Comparison of ENCODE assay signal across 1 cellular context in the genomic region with DNA sequence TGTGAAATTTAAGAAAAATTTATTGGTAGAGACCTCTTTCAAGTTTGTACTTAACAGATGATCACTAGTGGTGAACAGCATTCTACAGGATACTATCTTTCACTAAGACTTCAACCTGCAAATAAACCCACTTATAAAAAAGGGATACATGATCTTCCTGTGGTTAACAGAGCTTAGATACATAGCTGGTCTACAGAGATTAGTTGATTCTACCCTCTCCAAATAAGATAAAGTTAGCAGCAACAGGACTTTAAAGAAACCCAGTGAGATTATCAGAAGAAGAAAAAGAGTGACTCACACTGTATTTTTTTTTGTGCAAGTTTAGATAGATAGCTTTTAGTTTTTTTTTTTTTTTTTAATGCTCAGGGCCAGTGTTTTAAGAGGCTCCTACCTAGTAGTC.
A peak's percentile ranks its signal among the peaks of the same experiment; 100 is the strongest.
TF ChIP-seq lines count a peak whose summit lies in the region.

No MANE protein-coding gene starts in this region.

TF ChIP-seq in HEK293, 187 proteins besides CTCF, POLR2A, EP300 and RAD21:
- TF ChIP-seq KLF7 (tag by site-specific recombination; IDR thresholded peaks at IDR 0.05; ENCODE audit: borderline replicate concordance) (no peak), ZXDB (tag by site-specific recombination; IDR thresholded peaks at IDR 0.05) (0 out of 2 replicates have a peak, but pooled peaks have one; percentile 27), ZNF24 (tag by site-specific recombination; IDR thresholded peaks at IDR 0.05) (no peak), ZNF654 (tag by site-specific recombination; IDR thresholded peaks at IDR 0.05; ENCODE audit: low read depth) (no peak), MEIS1 (CRISPR knock-in tag; IDR thresholded peaks at IDR 0.05; ENCODE audit: borderline replicate concordance) (no peak), ZNF596 (tag by site-specific recombination; IDR thresholded peaks at IDR 0.05) (no peak), ZBTB20 (tag by site-specific recombination; IDR thresholded peaks at IDR 0.05) (no peak), ZNF416 (tag by site-specific recombination; IDR thresholded peaks at IDR 0.05) (no peak), ZNF785 (tag by site-specific recombination; IDR thresholded peaks at IDR 0.05) (no peak), PRDM1 (tag by site-specific recombination; IDR thresholded peaks at IDR 0.05) (no peak), ZBTB21 (tag by site-specific recombination; IDR thresholded peaks at IDR 0.05) (no peak), ZNF274 (IDR thresholded peaks at IDR 0.05; ENCODE audit: low read length) (no peak), ZNF274 (tag by site-specific recombination; IDR thresholded peaks at IDR 0.05; ENCODE audit: borderline replicate concordance) (no peak), KLF1 (tag by site-specific recombination; IDR thresholded peaks at IDR 0.05) (no peak)
- TF ChIP-seq, protein P1, sequence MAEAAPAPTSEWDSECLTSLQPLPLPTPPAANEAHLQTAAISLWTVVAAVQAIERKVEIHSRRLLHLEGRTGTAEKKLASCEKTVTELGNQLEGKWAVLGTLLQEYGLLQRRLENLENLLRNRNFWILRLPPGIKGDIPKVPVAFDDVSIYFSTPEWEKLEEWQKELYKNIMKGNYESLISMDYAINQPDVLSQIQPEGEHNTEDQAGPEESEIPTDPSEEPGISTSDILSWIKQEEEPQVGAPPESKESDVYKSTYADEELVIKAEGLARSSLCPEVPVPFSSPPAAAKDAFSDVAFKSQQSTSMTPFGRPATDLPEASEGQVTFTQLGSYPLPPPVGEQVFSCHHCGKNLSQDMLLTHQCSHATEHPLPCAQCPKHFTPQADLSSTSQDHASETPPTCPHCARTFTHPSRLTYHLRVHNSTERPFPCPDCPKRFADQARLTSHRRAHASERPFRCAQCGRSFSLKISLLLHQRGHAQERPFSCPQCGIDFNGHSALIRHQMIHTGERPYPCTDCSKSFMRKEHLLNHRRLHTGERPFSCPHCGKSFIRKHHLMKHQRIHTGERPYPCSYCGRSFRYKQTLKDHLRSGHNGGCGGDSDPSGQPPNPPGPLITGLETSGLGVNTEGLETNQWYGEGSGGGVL (tag by site-specific recombination; IDR thresholded peaks at IDR 0.05): no peak
- TF ChIP-seq, protein P2, sequence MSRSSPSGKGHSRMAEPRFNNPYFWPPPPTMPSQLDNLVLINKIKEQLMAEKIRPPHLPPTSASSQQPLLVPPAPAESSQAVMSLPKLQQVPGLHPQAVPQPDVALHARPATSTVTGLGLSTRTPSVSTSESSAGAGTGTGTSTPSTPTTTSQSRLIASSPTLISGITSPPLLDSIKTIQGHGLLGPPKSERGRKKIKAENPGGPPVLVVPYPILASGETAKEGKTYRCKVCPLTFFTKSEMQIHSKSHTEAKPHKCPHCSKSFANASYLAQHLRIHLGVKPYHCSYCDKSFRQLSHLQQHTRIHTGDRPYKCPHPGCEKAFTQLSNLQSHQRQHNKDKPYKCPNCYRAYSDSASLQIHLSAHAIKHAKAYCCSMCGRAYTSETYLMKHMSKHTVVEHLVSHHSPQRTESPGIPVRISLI (tag by site-specific recombination; IDR thresholded peaks at IDR 0.05): 0 out of 2 replicates have a peak, but pooled peaks have one; percentile 27
- TF ChIP-seq, protein P3, sequence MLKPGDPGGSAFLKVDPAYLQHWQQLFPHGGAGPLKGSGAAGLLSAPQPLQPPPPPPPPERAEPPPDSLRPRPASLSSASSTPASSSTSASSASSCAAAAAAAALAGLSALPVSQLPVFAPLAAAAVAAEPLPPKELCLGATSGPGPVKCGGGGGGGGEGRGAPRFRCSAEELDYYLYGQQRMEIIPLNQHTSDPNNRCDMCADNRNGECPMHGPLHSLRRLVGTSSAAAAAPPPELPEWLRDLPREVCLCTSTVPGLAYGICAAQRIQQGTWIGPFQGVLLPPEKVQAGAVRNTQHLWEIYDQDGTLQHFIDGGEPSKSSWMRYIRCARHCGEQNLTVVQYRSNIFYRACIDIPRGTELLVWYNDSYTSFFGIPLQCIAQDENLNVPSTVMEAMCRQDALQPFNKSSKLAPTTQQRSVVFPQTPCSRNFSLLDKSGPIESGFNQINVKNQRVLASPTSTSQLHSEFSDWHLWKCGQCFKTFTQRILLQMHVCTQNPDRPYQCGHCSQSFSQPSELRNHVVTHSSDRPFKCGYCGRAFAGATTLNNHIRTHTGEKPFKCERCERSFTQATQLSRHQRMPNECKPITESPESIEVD (tag by site-specific recombination; IDR thresholded peaks at IDR 0.05): 0 out of 2 replicates have a peak, but pooled peaks have one; percentile 6
- TF ChIP-seq, protein P4, sequence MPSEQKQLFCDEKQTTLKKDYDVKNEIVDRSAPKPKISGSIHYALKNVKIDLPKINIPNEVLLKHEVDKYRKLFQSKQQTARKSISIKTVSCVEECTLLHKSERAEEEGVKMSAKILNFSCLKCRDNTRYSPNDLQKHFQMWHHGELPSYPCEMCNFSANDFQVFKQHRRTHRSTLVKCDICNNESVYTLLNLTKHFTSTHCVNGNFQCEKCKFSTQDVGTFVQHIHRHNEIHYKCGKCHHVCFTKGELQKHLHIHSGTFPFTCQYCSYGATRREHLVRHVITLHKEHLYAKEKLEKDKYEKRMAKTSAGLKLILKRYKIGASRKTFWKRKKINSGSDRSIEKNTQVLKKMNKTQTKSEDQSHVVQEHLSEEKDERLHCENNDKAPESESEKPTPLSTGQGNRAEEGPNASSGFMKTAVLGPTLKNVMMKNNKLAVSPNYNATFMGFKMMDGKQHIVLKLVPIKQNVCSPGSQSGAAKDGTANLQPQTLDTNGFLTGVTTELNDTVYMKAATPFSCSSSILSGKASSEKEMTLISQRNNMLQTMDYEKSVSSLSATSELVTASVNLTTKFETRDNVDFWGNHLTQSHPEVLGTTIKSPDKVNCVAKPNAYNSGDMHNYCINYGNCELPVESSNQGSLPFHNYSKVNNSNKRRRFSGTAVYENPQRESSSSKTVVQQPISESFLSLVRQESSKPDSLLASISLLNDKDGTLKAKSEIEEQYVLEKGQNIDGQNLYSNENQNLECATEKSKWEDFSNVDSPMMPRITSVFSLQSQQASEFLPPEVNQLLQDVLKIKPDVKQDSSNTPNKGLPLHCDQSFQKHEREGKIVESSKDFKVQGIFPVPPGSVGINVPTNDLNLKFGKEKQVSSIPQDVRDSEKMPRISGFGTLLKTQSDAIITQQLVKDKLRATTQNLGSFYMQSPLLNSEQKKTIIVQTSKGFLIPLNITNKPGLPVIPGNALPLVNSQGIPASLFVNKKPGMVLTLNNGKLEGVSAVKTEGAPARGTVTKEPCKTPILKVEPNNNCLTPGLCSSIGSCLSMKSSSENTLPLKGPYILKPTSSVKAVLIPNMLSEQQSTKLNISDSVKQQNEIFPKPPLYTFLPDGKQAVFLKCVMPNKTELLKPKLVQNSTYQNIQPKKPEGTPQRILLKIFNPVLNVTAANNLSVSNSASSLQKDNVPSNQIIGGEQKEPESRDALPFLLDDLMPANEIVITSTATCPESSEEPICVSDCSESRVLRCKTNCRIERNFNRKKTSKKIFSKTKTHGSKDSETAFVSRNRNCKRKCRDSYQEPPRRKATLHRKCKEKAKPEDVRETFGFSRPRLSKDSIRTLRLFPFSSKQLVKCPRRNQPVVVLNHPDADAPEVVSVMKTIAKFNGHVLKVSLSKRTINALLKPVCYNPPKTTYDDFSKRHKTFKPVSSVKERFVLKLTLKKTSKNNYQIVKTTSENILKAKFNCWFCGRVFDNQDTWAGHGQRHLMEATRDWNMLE (tag by site-specific recombination; conservative IDR thresholded peaks at IDR 0.05; ENCODE audit: low read depth): no peak
TF ChIP-seq in HEK293: peak in this region for 3.
